ENCODE assay signal across 8 cellular contexts in the genomic region with DNA sequence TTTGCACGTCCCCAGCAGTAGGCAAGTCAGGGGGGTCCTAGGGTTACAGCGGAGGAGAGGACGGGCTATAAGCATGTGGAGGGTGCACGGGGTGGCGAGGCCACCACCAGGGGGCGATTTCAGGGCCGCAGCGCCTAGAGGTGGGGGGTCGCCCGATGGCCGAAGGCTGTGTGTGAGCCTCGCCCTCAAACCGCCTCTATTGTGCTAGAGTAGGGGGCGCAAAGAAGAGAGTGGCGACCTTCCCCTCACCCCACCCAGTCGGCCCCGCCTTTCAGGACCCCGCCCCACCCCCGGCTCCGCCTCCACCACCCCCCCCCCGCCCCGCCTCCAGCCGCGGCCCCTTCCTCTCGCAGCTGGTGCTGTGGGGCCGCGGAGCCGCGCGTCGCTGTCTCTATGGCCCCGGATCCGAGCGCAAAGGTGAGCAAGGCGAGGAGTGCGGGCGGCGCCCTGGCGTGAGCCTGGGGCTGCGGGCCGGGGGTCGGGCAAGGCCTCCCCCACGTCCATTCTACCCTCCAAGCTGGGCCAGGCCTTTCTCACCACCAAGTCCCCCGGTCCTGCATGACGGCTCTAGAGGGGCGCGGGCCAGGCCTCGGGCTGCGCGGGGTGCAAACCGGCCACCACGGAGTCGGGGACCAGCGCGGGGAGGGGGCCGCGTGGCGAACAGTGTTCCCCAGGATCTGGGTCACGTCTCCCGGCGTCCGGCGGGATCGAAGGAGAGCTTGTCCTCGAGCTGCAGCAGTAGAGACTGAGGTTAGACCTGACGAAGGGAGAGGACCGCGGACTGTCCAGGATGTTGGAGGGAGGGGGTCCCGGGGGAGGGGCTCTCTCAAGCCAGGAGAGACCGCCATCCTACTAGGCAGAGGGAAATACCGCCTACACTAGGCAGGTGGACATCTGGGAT. TPM values are rescaled to one million over a fixed set of nuclear protein-coding genes. Genes with fewer than 3 reads are reported as not detected.
DNase-seq lines count a peak whose midpoint lies in the region; ATAC-seq, FAIRE-seq and TF ChIP-seq lines count a peak whose summit lies in the region.

SEMA4G (plus strand) TSS at position 330 of the 901 bp plus-strand sequence. CDS start 3,409 bp downstream, outside the sequence.

- H3K79me2 ChIP-seq in keratinocyte (ENCODE audit: control insufficient read depth, insufficient read depth, low read length): no peaks in the 10 kb centered on the region

- H3K9ac ChIP-seq in keratinocyte (ENCODE audit: control insufficient read depth, extremely low read depth, insufficient read depth, low read length): peak within 1 kb of the TSS; percentile 25

- H3K27ac ChIP-seq in breast epithelium: no peak within 1 kb of the TSS
- H3K27ac ChIP-seq in keratinocyte (ENCODE audit: control insufficient read depth, insufficient read depth, low read length): no peak within 1 kb of the TSS

- H3K4me1 ChIP-seq in breast epithelium (no peaks in the 10 kb centered on the region), keratinocyte (ENCODE audit: control insufficient read depth, extremely low read depth, insufficient read depth, low read length) (no peaks in the 10 kb centered on the region)

- intact Hi-C loops in breast epithelium (cut with DNase I; ENCODE audit: low total_unique reads): no loop called here

- peaks cover 2% of the 10 kb centered on the region for H3K9me1 ChIP-seq in keratinocyte (ENCODE audit: control insufficient read depth, extremely low read depth, insufficient read depth, low read length)

- peak within 1 kb of the TSS; percentile 46 to 74 (median 71) for H3K4me3 ChIP-seq in breast epithelium
- H3K4me3 ChIP-seq in keratinocyte (ENCODE audit: control insufficient read depth in 2 of 3, extremely low read depth in 1 of 3, insufficient read depth in 2 of 3, low read depth in 1 of 3, low read length in 3 of 3): peak within 1 kb of the TSS; percentile 37 to 66 (median 56)

- no peak for TF ChIP-seq POLR2A in breast epithelium (IDR thresholded peaks at IDR 0.05)

- ATAC-seq in HG02798 (IDR thresholded peaks at IDR 0.05; ENCODE audit: poor library complexity, unreplicated experiment) (peak; percentile 59), HG02852 (IDR thresholded peaks at IDR 0.05; ENCODE audit: unreplicated experiment) (no peak)

- no peak for FAIRE-seq in keratinocyte (lab: Jason Lieb, UNC)

- H3K27me3 ChIP-seq in breast epithelium (no peaks in the 10 kb centered on the region), keratinocyte (ENCODE audit: control insufficient read depth, extremely low read depth, insufficient read depth, low read length) (no peaks in the 10 kb centered on the region)

- no peaks in the 10 kb centered on the region for H3K9me3 ChIP-seq in breast epithelium
- H3K9me3 ChIP-seq in keratinocyte (ENCODE audit: control insufficient read depth, low read depth, low read length): no peaks in the 10 kb centered on the region

- peak within 1 kb of the TSS; percentile 80 for H2AFZ ChIP-seq in keratinocyte (ENCODE audit: control insufficient read depth, low read length)

- dilution Hi-C loops in keratinocyte (cut with MboI; ENCODE audit: extremely low pct_ligation_motif_present, low sequenced_read_pairs): no loop called here

- TF ChIP-seq CTCF in breast epithelium (IDR thresholded peaks at IDR 0.05) (peak; percentile 48 to 55 (median 54)), keratinocyte (optimal IDR thresholded peaks at IDR 0.05 in 1 of 3, IDR thresholded peaks at IDR 0.05 in 1 of 3, conservative IDR thresholded peaks at IDR 0.05 in 1 of 3; ENCODE audit: extremely low read depth in 1 of 3, insufficient read depth in 2 of 3, low read length in 3 of 3) (peak; percentile 59 to 85 (median 75))

- no peaks in the 10 kb centered on the region for H4K20me1 ChIP-seq in keratinocyte (ENCODE audit: control insufficient read depth, extremely low read depth, insufficient read depth, low read length)

- H3K4me2 ChIP-seq in keratinocyte (ENCODE audit: control insufficient read depth, extremely low read depth, insufficient read depth, low read depth, low read length): peak within 1 kb of the TSS; percentile 65

- DNase-seq in EL (peak; percentile 26), T follicular helper cell (ENCODE audit: low read depth) (peak; percentile 18), breast epithelium (ENCODE audit: low spot score in 2 of 2) (no peak), keratinocyte (ENCODE audit: low read depth, low spot score) (no peak), A172 (ENCODE audit: low spot score) (no peak)
- DNase-seq in stimulated activated CD4-positive, alpha-beta T cell treated with anti-CD3 and anti-CD28 coated beads, Interleukin-1b, Interleukin-23, amount 100 ng/mL, for 4 hours (ENCODE audit: low read depth in 2 of 2): peak; percentile 34 to 42

- H3K36me3 ChIP-seq in breast epithelium (no peaks in the 10 kb centered on the region), keratinocyte (ENCODE audit: control insufficient read depth in 2 of 2, extremely low read depth in 1 of 2, insufficient read depth in 2 of 2, low read length in 2 of 2) (no peaks in the 10 kb centered on the region)

RNA-seq across cellular contexts. Expression of gene SEMA4G, which starts in this region (rescaled TPM):
- 1 to 10 TPM in 2 of 3 donors, under 1 TPM in 1; 0.48 to 2.9 (median 2.2) TPM for total RNA-seq in breast epithelium
- polyA plus RNA-seq in keratinocyte: 0.98 to 1.9 TPM (median 1.2 TPM) in 3 replicates
- 0.55 TPM for polyA plus RNA-seq in keratinocyte (2011; ENCODE audit: low read depth)
- polyA plus RNA-seq in keratinocyte (2011; cell fraction: cytosol; rRNA removed): 0.94 and 1.1 TPM in 2 replicates
- polyA plus RNA-seq in keratinocyte (2011; cell fraction: nucleus; rRNA removed): 3.6 and 3.8 TPM in 2 replicates
- polyA plus RNA-seq in keratinocyte (2012; ENCODE audit: low replicate concordance): 1.4 and 1.5 TPM in 2 replicates
- 2.1 to 4.8 TPM (median 2.4 TPM) in 3 replicates for polyA minus RNA-seq in keratinocyte
- polyA minus RNA-seq in keratinocyte (2011; cell fraction: cytosol; rRNA and poly(A)+ RNA removed): 0.96 TPM
- polyA minus RNA-seq in keratinocyte (2011; cell fraction: nucleus; rRNA and poly(A)+ RNA removed): 1.8 and 2.6 TPM in 2 replicates
- total RNA-seq in A172 (2014; rRNA removed; shearing (Covaris generic)): 0.05 TPM in 1 of 2 replicates, not detected in the other

Comparison
In these comparisons a context has a peak if more than half of its experiments do, and no peak if none do; other contexts are left out.
1. DNase-seq: peak in EL (single experiment), T follicular helper cell (single experiment) and stimulated activated CD4-positive, alpha-beta T cell treated with anti-CD3 and anti-CD28 coated beads, Interleukin-1b, Interleukin-23, amount 100 ng/mL, for 4 hours (2 of 2); none in breast epithelium (0 of 2), keratinocyte (single experiment) and A172 (single experiment).